15 cellular contexts compared by ENCODE assay signal in the genomic region with DNA sequence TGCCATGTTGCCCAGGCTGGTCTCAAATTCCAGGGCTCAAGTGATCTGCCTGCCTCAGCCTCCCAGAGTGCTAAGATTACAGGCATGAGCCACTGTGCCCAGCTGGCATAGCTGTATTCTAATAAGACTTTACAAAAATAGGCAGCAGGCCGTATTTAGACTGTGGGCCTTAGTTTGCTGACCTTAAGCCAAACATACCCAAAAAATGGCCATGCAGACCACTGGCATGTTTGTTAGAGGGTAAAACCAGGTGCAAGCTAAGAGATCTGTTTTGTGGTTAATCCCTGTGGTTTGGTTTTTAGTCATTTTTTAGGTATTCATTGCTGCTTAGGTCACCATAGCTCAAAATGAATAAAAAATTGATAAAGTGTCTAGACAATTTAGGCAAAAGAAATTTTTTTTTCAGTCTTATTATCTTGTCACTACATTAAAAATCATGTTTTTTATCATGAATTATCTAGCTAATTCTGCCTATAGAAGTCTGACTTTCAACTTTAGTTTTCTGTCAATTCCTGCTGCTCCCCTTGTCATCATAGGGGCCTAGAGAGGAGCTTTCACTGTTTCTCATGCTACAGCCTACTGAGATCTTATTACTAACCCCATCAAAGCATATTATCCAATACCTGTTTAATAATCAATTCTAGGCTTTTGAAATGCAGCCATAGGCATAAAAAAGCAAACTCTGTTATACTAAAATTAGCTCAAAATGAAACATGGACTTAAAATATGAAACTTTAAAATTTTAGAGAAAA. TPM values are rescaled to one million over a fixed set of nuclear protein-coding genes. Genes with fewer than 3 reads are reported as not detected.
DNase-seq lines count a peak whose midpoint lies in the region; ATAC-seq, FAIRE-seq and TF ChIP-seq lines count a peak whose summit lies in the region.
"Had no signal": no experiment of that assay in that cellular context is flagged by ENCODE, and none has a peak within 500 bp of the region (broad histone marks: within the 10 kb centered on the region; RNA-seq: fewer than 3 reads in every experiment).

No MANE protein-coding gene starts in this region.

- H3K4me3 ChIP-seq in upper lobe of left lung: no peak overlapping the region
- H3K4me3 ChIP-seq: mucosa of descending colon, spleen had no signal

- TF ChIP-seq POLR2A in upper lobe of left lung (IDR thresholded peaks at IDR 0.05): no peak

- TF ChIP-seq CTCF in upper lobe of left lung (IDR thresholded peaks at IDR 0.05) (no peak), D721Med (IDR thresholded peaks at IDR 0.05; ENCODE audit: insufficient read depth, missing control alignments) (no peak)

- no peaks in the 10 kb centered on the region for H3K9me3 ChIP-seq in upper lobe of left lung
- H3K9me3 ChIP-seq: mucosa of descending colon, spleen had no signal

- no peak for FAIRE-seq in D721Med (lab: Jason Lieb, UNC)

- no peaks in the 10 kb centered on the region for H3K4me1 ChIP-seq in upper lobe of left lung

- DNase-seq in glomerular visceral epithelial cell (ENCODE audit: extremely low spot score): peak; percentile 76
- DNase-seq in AG08396 (ENCODE audit: low spot score): no peak
- DNase-seq in upper lobe of left lung: no peak
- no peak for DNase-seq in D721Med (ENCODE audit: insufficient read length, low spot score)
- no peak for DNase-seq in cardiac septum (ENCODE audit: low spot score)
- DNase-seq: activated CD4-positive, alpha-beta T cell treated with anti-CD3 and anti-CD28 coated beads for 48 hours; COR-L47; mucosa of descending colon; NCI-H2029 treated with DMSO at 0.1 percent for 48 hours; SHP77 treated with DMSO at 0.1 percent for 48 hours; spleen had no signal

- WGBS in upper lobe of left lung, 2 donors: 86% methylated on average over 1 of the region's 1 CpG

- ATAC-seq in GM18861 (IDR thresholded peaks at IDR 0.05; ENCODE audit: unreplicated experiment) (peak; percentile 90), GM21786 (IDR thresholded peaks at IDR 0.05; ENCODE audit: unreplicated experiment) (peak; percentile 64), HG03558 (IDR thresholded peaks at IDR 0.05; ENCODE audit: extremely low read depth, unreplicated experiment) (peak; percentile 93), upper lobe of left lung (ENCODE audit: low FRiP score in 2 of 2) (no peak)
- ATAC-seq: mucosa of descending colon had no signal

- no peaks in the 10 kb centered on the region for H3K27me3 ChIP-seq in upper lobe of left lung
- H3K27me3 ChIP-seq: spleen had no signal

- no peaks in the 10 kb centered on the region for H3K36me3 ChIP-seq in upper lobe of left lung
- H3K36me3 ChIP-seq: spleen had no signal

- intact Hi-C loops in cardiac septum (cut with DNase I): no loop called here

- no peak overlapping the region for H3K27ac ChIP-seq in upper lobe of left lung
- H3K27ac ChIP-seq: HL-60, spleen had no signal

- TF ChIP-seq EP300 in upper lobe of left lung (IDR thresholded peaks at IDR 0.05): no peak

RNA-seq across cellular contexts. Expression of a gene that starts 7.5 kb away (rescaled TPM):
- total RNA-seq in upper lobe of left lung (not detected), cardiac septum (not detected)

Comparison
In these comparisons a context has a peak if more than half of its experiments do, and no peak if none do; other contexts are left out.
1. ATAC-seq: peak in GM18861 (single experiment), GM21786 (single experiment) and HG03558 (single experiment); none in upper lobe of left lung (0 of 2).